Comparison of ENCODE assay signal across 29 cellular contexts in genomic region chr1:77200297-77200696, GRCh38.
"Had no signal": no experiment of that assay in that cellular context is flagged by ENCODE, and none has a peak within 500 bp of the region (broad histone marks: within the 10 kb centered on the region; RNA-seq: fewer than 3 reads in every experiment).

No MANE protein-coding gene starts in this region.

- H3K4me2 ChIP-seq: neural progenitor cell, smooth muscle cell had no signal

- DNase-seq: immature natural killer cell; left ventricle myocardium inferior; mesendoderm; naive B cell; natural killer cell; nephron progenitor cell; occipital lobe; right lobe of liver; stimulated activated CD4-positive, alpha-beta T cell treated with anti-CD3 and anti-CD28 coated beads, Interleukin-1b, Interleukin-23, amount 100 ng/mL, for 48 hours; stimulated activated CD4-positive, alpha-beta T cell treated with anti-CD3 and anti-CD28 coated beads, Interleukin-2, amount 100 ng/mL, for 48 hours; stimulated activated CD4-positive, alpha-beta T cell treated with anti-CD3 and anti-CD28 coated beads, Interleukin-4, amount 100 ng/mL, for 4 hours; stimulated activated CD8-positive, alpha-beta memory T cell treated with anti-CD3 and anti-CD28 coated beads, Interleukin-4, amount 100 ng/mL, for 48 hours; stimulated activated naive CD4-positive, alpha-beta T cell treated with Interleukin-2 at 50 U/mL for 16 hours; stimulated activated naive CD8-positive, alpha-beta T cell treated with anti-CD3 and anti-CD28 coated beads, Interleukin-15, amount 100 ng/mL, for 72 hours; substantia nigra; testis; thyroid gland; transverse colon; upper lobe of left lung had no signal

- H3K4me1 ChIP-seq: left ventricle myocardium inferior, neural progenitor cell, right atrium auricular region, right lobe of liver, testis, thyroid gland, transverse colon, upper lobe of left lung, vagina had no signal

- H3K4me1 Mint-ChIP-seq: mesothelial cell of epicardium, naive B cell, nephron progenitor cell, neural progenitor cell had no signal

- H3K27me3 Mint-ChIP-seq: naive B cell; progenitor cell of endocrine pancreas; stimulated activated memory B cell treated with anti-CD40 and anti-IgM and Interleukin-4, amounts not matched to agents 10 μg/mL and 1 μg/mL and 100 μg/mL, for 72 hours; stimulated activated naive CD8-positive, alpha-beta T cell treated with anti-CD3 and anti-CD28 coated beads, Interleukin-15, amount 100 ng/mL, for 72 hours had no signal

- H3K36me3 ChIP-seq: neural progenitor cell, neutrophil, right atrium auricular region, right lobe of liver, thyroid gland, transverse colon, upper lobe of left lung, vagina had no signal

- H3K4me3 Mint-ChIP-seq: immature natural killer cell; mesothelial cell of epicardium; naive B cell; natural killer cell; nephron progenitor cell; neural progenitor cell; stimulated activated memory B cell treated with anti-CD40 and anti-IgM and Interleukin-4, amounts not matched to agents 10 μg/mL and 1 μg/mL and 100 μg/mL, for 72 hours; stimulated activated naive CD8-positive, alpha-beta T cell treated with anti-CD3 and anti-CD28 coated beads, Interleukin-15, amount 100 ng/mL, for 72 hours had no signal

- ATAC-seq: natural killer cell; right lobe of liver; stimulated activated memory B cell treated with anti-CD40 and anti-IgM and Interleukin-4, amounts not matched to agents 10 μg/mL and 1 μg/mL and 100 μg/mL, for 72 hours; stimulated activated naive CD8-positive, alpha-beta T cell treated with anti-CD3 and anti-CD28 coated beads, Interleukin-15, amount 100 ng/mL, for 72 hours had no signal

- H3K9me3 ChIP-seq: neutrophil, right lobe of liver, testis, thyroid gland, vagina had no signal

- H3K27ac Mint-ChIP-seq: immature natural killer cell; mesothelial cell of epicardium; naive B cell; natural killer cell; nephron progenitor cell; neural progenitor cell; progenitor cell of endocrine pancreas; stimulated activated memory B cell treated with anti-CD40 and anti-IgM and Interleukin-4, amounts not matched to agents 10 μg/mL and 1 μg/mL and 100 μg/mL, for 72 hours; stimulated activated naive CD8-positive, alpha-beta T cell treated with anti-CD3 and anti-CD28 coated beads, Interleukin-15, amount 100 ng/mL, for 72 hours had no signal

- H3K4me3 ChIP-seq: left ventricle myocardium inferior, lung, neural progenitor cell, right atrium auricular region, right lobe of liver, smooth muscle cell, testis, thyroid gland, transverse colon, upper lobe of left lung, vagina had no signal

- H3K9ac ChIP-seq: neural progenitor cell had no signal

- H3K27ac ChIP-seq: left ventricle myocardium inferior, neural progenitor cell, neutrophil, right atrium auricular region, right lobe of liver, testis, thyroid gland, transverse colon, upper lobe of left lung, vagina had no signal

- FAIRE-seq: islet of Langerhans had no signal
